Comparison of ENCODE assay signal across 26 cellular contexts in genomic region chr18:57827646-57828045, GRCh38. TPM values are rescaled to one million over a fixed set of nuclear protein-coding genes. Genes with fewer than 3 reads are reported as not detected.
"Had no signal": no experiment of that assay in that cellular context is flagged by ENCODE, and none has a peak within 500 bp of the region (broad histone marks: within the 10 kb centered on the region; RNA-seq: fewer than 3 reads in every experiment).

No MANE protein-coding gene starts in this region.

- ATAC-seq: effector memory CD8-positive, alpha-beta T cell; esophagus mucosa; gastrocnemius medialis; heart left ventricle; left cardiac atrium; left lung; left ventricle myocardium superior; lower lobe of right lung had no signal

- H3K27me3 Mint-ChIP-seq: central memory CD8-positive, alpha-beta T cell; memory B cell had no signal

- H3K27me3 ChIP-seq: colonic mucosa, esophagus squamous epithelium, gastrocnemius medialis, heart left ventricle, left lung had no signal

- H3K27ac Mint-ChIP-seq: effector memory CD8-positive, alpha-beta T cell; memory B cell had no signal

- H3K36me3 ChIP-seq: colonic mucosa, esophagus squamous epithelium, gastrocnemius medialis, heart left ventricle, left lung, lower lobe of right lung had no signal

- FAIRE-seq: islet of Langerhans, keratinocyte had no signal

- DNase-seq: cerebellar nuclear complex; colonic mucosa; cortex of kidney; effector CD8-positive, alpha-beta T cell; effector memory CD8-positive, alpha-beta T cell; erythroblast; esophagus squamous epithelium; foreskin fibroblast; foreskin melanocyte; gastrocnemius medialis; heart left ventricle; hippocampal formation; left cardiac atrium; left lung; left ventricle myocardium superior; lower lobe of right lung; mammary epithelial cell; mesendoderm; midbrain had no signal

- H3K4me3 Mint-ChIP-seq: central memory CD8-positive, alpha-beta T cell; effector memory CD8-positive, alpha-beta T cell; memory B cell had no signal

- H3K4me1 ChIP-seq: colonic mucosa, esophagus squamous epithelium, gastrocnemius medialis, left lung, lower lobe of right lung had no signal

- H3K4me3 ChIP-seq: colonic mucosa, esophagus squamous epithelium, gastrocnemius medialis, heart left ventricle, left lung, lower lobe of right lung had no signal

- H3K27ac ChIP-seq: colonic mucosa, epithelial cell of prostate, esophagus squamous epithelium, gastrocnemius medialis, heart left ventricle, left lung, lower lobe of right lung had no signal

- H3K9me3 ChIP-seq: colonic mucosa, esophagus squamous epithelium, gastrocnemius medialis, lower lobe of right lung had no signal

RNA-seq across cellular contexts. Expression of gene ATP8B1, which starts 24.5 kb away (rescaled TPM):
- total RNA-seq: mononuclear cell had no signal
